In the genomic region with DNA sequence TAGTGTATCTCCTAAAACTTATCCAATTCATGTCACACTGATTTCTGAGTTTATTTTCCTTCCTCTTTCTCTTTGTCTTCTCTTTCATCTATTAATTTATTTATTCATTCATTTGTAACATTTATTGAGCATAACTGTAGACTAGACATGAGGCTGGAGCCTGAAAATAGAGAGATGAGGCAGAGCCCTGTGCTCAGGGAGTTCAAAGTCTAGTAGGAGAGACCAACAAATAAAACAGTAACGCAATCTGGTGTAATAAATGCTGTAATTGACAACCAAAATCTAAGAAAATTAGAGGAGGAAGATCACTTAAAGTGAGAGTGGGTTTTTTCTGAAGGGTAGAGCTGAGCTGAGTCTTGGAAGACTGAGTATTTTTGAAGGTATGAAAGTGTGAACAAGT, we compare ENCODE assay signal across 25 cellular contexts.
"Had no signal": no experiment of that assay in that cellular context is flagged by ENCODE, and none has a peak within 500 bp of the region (broad histone marks: within the 10 kb centered on the region; RNA-seq: fewer than 3 reads in every experiment).

No MANE protein-coding gene starts in this region.

- ATAC-seq: heart right ventricle; left cardiac atrium; left ventricle myocardium superior; natural killer cell; sciatic nerve; stimulated activated memory B cell treated with anti-CD40 and anti-IgM and Interleukin-4, amounts not matched to agents 10 μg/mL and 1 μg/mL and 100 μg/mL, for 72 hours; stimulated activated naive CD8-positive, alpha-beta T cell treated with anti-CD3 and anti-CD28 coated beads, Interleukin-15, Interleukin-2, amounts not matched to agents 100 U/mL and 50 U/mL, for 24 hours had no signal

- DNase-seq: colonic mucosa; dermis blood vessel endothelial cell; effector memory CD4-positive, alpha-beta T cell; erythroblast; esophagus squamous epithelium; foreskin melanocyte; glutamatergic neuron; heart right ventricle; hippocampal formation; left cardiac atrium; left ventricle myocardium superior; natural killer cell; nucleus accumbens; stimulated activated CD4-positive, alpha-beta T cell treated with anti-CD3 and anti-CD28 coated beads, Interleukin-4, amount 100 ng/mL, for 4 hours; stimulated activated naive CD8-positive, alpha-beta T cell treated with anti-CD3 and anti-CD28 coated beads, Interleukin-15, Interleukin-2, amounts not matched to agents 100 U/mL and 50 U/mL, for 24 hours; substantia nigra; testis; tibial artery had no signal

- H3K27ac ChIP-seq: colonic mucosa, esophagus squamous epithelium, heart right ventricle, prostate gland, right atrium auricular region, testis, tibial artery had no signal

- H3K9me3 Mint-ChIP-seq: memory B cell; natural killer cell; stimulated activated memory B cell treated with anti-CD40 and anti-IgM and Interleukin-4, amounts not matched to agents 10 μg/mL and 1 μg/mL and 100 μg/mL, for 72 hours; type B pancreatic cell had no signal

- H3K9me3 ChIP-seq: colonic mucosa, esophagus squamous epithelium, heart right ventricle, prostate gland, right atrium auricular region, testis, tibial artery had no signal

- H3K27me3 ChIP-seq: colonic mucosa, esophagus squamous epithelium, heart right ventricle, right atrium auricular region, testis, tibial artery had no signal

- H3K27ac Mint-ChIP-seq: memory B cell; natural killer cell; stimulated activated memory B cell treated with anti-CD40 and anti-IgM and Interleukin-4, amounts not matched to agents 10 μg/mL and 1 μg/mL and 100 μg/mL, for 72 hours; type B pancreatic cell had no signal

- H3K36me3 ChIP-seq: colonic mucosa, prostate gland had no signal

- H3K4me1 ChIP-seq: colonic mucosa, esophagus squamous epithelium, heart right ventricle, prostate gland, right atrium auricular region, testis, tibial artery had no signal

- H3K27me3 Mint-ChIP-seq: memory B cell; stimulated activated memory B cell treated with anti-CD40 and anti-IgM and Interleukin-4, amounts not matched to agents 10 μg/mL and 1 μg/mL and 100 μg/mL, for 72 hours; type B pancreatic cell had no signal

- H3K4me1 Mint-ChIP-seq: memory B cell; natural killer cell; stimulated activated memory B cell treated with anti-CD40 and anti-IgM and Interleukin-4, amounts not matched to agents 10 μg/mL and 1 μg/mL and 100 μg/mL, for 72 hours had no signal

- H3K4me3 ChIP-seq: colonic mucosa, esophagus squamous epithelium, heart right ventricle, lung, prostate gland, right atrium auricular region, testis, tibial artery had no signal

- H3K4me3 Mint-ChIP-seq: memory B cell; natural killer cell; stimulated activated memory B cell treated with anti-CD40 and anti-IgM and Interleukin-4, amounts not matched to agents 10 μg/mL and 1 μg/mL and 100 μg/mL, for 72 hours; type B pancreatic cell had no signal
